ENCODE assay signal across 8 cellular contexts in genomic region chr11:103035656-103036434, GRCh38. TPM values are rescaled to one million over a fixed set of nuclear protein-coding genes. Genes with fewer than 3 reads are reported as not detected.
DNase-seq lines count a peak whose midpoint lies in the region; ATAC-seq and TF ChIP-seq lines count a peak whose summit lies in the region.

No MANE protein-coding gene starts in this region.

- H3K36me3 ChIP-seq in SU-DHL-6 (ENCODE audit: low read length) (no peaks in the 10 kb centered on the region), mammary epithelial cell (ENCODE audit: insufficient read depth, low read length) (no peaks in the 10 kb centered on the region), testis (ENCODE audit: low read depth, missing control alignments) (no peaks in the 10 kb centered on the region)

- intact Hi-C loops in mammary epithelial cell (cut with micrococcal nuclease) (loop anchor here (1.0 to 5.0 kb wide), 2 partner anchors 19 to 94 kb away; no protein-coding TSS in a partner anchor), testis (cut with DNase I; ENCODE audit: low total_unique reads) (no loop called here)

- H3K4me1 ChIP-seq in mammary epithelial cell (ENCODE audit: insufficient read depth, low read length) (peaks cover 3% of the 10 kb centered on the region), testis (peaks cover 3% of the 10 kb centered on the region)

- DNase-seq in AG10803 (ENCODE audit: low read depth), result peak; percentile 83
- peak; percentile 54 for DNase-seq in NCI-H1048 (lab: John Stamatoyannopoulos, UW)
- DNase-seq in mammary epithelial cell, result peak; percentile 61
- DNase-seq in left lobe of liver (ENCODE audit: low spot score), result no peak
- DNase-seq in testis, result peak; percentile 49

- dilution Hi-C loops in mammary epithelial cell (cut with HindIII; ENCODE audit: low sequenced_read_pairs), result no loop called here

- H3K27ac ChIP-seq in SU-DHL-6 (ENCODE audit: low read depth, low read length) (no peak overlapping the region), mammary epithelial cell (ENCODE audit: insufficient read depth, low read depth, low read length) (no peak overlapping the region), testis (no peak overlapping the region)

- BruUV-seq in mammary epithelial cell (replicated peaks; lab: Mats Ljungman, UMichigan), result no TSS peak

- TF ChIP-seq CTCF in AG10803 (conservative IDR thresholded peaks at IDR 0.05; ENCODE audit: low read length), result peak; percentile 72
- peak; percentile 64 for TF ChIP-seq CTCF in SU-DHL-6 (IDR thresholded peaks at IDR 0.05; ENCODE audit: insufficient read depth, low read length, poor library complexity, severe bottlenecking)
- TF ChIP-seq CTCF in mammary epithelial cell (conservative IDR thresholded peaks at IDR 0.05 in 1 of 2, IDR thresholded peaks at IDR 0.05 in 1 of 2; ENCODE audit: extremely low read depth in 1 of 2, insufficient read depth in 1 of 2, low read depth in 1 of 2, low read length in 2 of 2), result peak; percentile 62 to 67
- TF ChIP-seq CTCF in testis (IDR thresholded peaks at IDR 0.05), result peak; percentile 11 to 60 (median 50)

- no peak overlapping the region for H3K4me3 ChIP-seq in AG10803 (ENCODE audit: low read length)
- H3K4me3 ChIP-seq in SU-DHL-6 (ENCODE audit: insufficient read depth, low read length, poor library complexity, severe bottlenecking), result no peak overlapping the region
- H3K4me3 ChIP-seq in mammary epithelial cell (replicated peaks in 1 of 3; ENCODE audit: insufficient read depth in 1 of 3, low read depth in 2 of 3, low read length in 3 of 3), result no peak overlapping the region
- H3K4me3 ChIP-seq in testis, result no peak overlapping the region

- H3K9ac ChIP-seq in SU-DHL-6 (ENCODE audit: low read length) (no peak overlapping the region), mammary epithelial cell (ENCODE audit: insufficient read depth, low read length) (no peak overlapping the region)

- ATAC-seq in GM18499 (IDR thresholded peaks at IDR 0.05; ENCODE audit: insufficient read depth, unreplicated experiment), result peak; percentile 89
- ATAC-seq in HG02798 (IDR thresholded peaks at IDR 0.05; ENCODE audit: poor library complexity, unreplicated experiment), result peak; percentile 100
- ATAC-seq in left lobe of liver, result peak; percentile 95

- H3K4me2 ChIP-seq in SU-DHL-6 (ENCODE audit: low read depth, low read length, poor library complexity, severe bottlenecking), result no peak overlapping the region
- H3K4me2 ChIP-seq in mammary epithelial cell (ENCODE audit: insufficient read depth, low read depth, low read length), result no peak overlapping the region

- no peak for TF ChIP-seq POLR2A in testis (IDR thresholded peaks at IDR 0.05)

- H2AFZ ChIP-seq in SU-DHL-6 (ENCODE audit: low read depth, low read length, severe bottlenecking) (no peak overlapping the region), mammary epithelial cell (ENCODE audit: low read depth, low read length) (peak overlapping the region; percentile 60)

- in situ Hi-C loops in mammary epithelial cell (cut with MboI; ENCODE audit: low sequenced_read_pairs in 2 of 2), result no loop called here

- H3K9me2 ChIP-seq in SU-DHL-6 (replicated peaks; ENCODE audit: insufficient read depth, low read length), result no peaks in the 10 kb centered on the region

- H4K20me1 ChIP-seq in SU-DHL-6 (ENCODE audit: low read depth, low read length) (no peaks in the 10 kb centered on the region), mammary epithelial cell (ENCODE audit: insufficient read depth, low read length) (no peaks in the 10 kb centered on the region)

- H3K27me3 ChIP-seq in SU-DHL-6 (ENCODE audit: low read length) (no peaks in the 10 kb centered on the region), mammary epithelial cell (ENCODE audit: insufficient read depth, low read length) (no peaks in the 10 kb centered on the region), testis (no peaks in the 10 kb centered on the region)

- H3K79me2 ChIP-seq in SU-DHL-6 (ENCODE audit: insufficient read depth, low read length) (no peaks in the 10 kb centered on the region), mammary epithelial cell (ENCODE audit: insufficient read depth, low read length) (no peaks in the 10 kb centered on the region)

- WGBS in mammary epithelial cell (ENCODE audit: low coverage, missing lambda C conversion rate), result 32% methylated on average over 4 of the region's 4 CpGs
- WGBS in testis, 2 donors, result 32 to 40% methylated on average over 4 of the region's 4 CpGs

- H3K9me3 ChIP-seq in SU-DHL-6 (ENCODE audit: insufficient read depth, low read length) (no peaks in the 10 kb centered on the region), mammary epithelial cell (replicated peaks; ENCODE audit: insufficient read depth, low read length) (no peaks in the 10 kb centered on the region), testis (no peaks in the 10 kb centered on the region)

- H3F3A ChIP-seq in SU-DHL-6 (ENCODE audit: insufficient read depth), result no peaks in the 10 kb centered on the region

- CTCF ChIA-PET in mammary epithelial cell (lab: Charles Lee; ENCODE audit: low non-redundant PET), result interaction anchor here (0.6 to 0.7 kb wide), 5 partner anchors 22 to 425 kb away, joined by 3 to 20 read pairs (median 4); no protein-coding TSS in a partner anchor

RNA-seq across cellular contexts. Expression of gene DCUN1D5, which starts 56.1 kb away (rescaled TPM):
- 10 to 100 TPM; 66.1 to 71.2 TPM for total RNA-seq in mammary epithelial cell
- polyA plus RNA-seq in mammary epithelial cell, result 63.5 TPM
- 33.0 TPM for polyA minus RNA-seq in mammary epithelial cell
- 7.3 TPM for total RNA-seq in left lobe of liver
- total RNA-seq in testis, result 10 to 100 TPM; 62.5 to 70.8 TPM
- 37.3 TPM for polyA plus RNA-seq in testis (ENCODE audit: insufficient read depth, low read depth, low replicate concordance)
